1 cellular context compared by ENCODE assay signal in the genomic region with DNA sequence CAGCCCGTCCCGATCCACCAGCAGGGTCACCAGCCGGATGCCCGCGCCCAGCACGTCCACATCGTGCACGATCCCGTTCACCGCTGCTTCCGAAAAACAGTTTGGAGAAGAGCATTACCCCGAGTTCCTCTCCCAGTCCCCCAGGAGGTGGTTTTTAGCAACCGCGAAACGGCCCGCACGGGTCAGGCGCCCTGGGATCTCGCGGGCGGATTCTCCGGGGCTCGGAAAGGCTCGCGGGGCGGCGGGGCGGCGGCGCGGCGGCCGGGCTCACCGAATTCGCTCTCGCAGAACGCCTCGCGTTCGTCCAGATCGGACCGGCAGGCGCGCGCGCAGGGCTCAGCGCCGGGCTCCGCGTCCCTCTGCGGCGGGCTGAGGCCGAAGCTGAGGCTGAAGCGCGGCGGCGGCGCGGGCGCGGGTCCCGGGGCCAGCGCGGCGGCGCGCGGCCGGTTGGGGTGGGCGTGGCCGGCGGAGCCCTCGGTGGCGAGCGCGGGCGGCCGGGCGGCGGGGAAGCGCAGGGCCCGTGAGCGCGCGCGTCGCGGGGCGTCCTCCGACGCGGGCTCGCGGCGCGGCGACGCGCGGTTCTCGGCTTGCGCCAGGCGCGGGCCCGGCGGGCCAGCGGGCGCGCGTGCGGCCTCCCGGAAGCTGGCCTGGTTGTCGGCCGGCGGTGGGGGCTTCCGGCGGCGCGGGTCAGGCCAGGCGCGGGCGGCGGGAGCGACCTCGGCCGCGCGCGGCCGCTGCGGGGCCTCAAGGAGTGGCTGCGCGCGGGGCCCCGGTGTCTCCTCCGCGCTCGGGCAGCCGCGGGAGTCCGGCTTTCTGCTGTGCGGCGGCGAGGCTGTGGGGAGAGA.
TF ChIP-seq lines count a peak whose summit lies in the region.

No MANE protein-coding gene starts in this region.

TF ChIP-seq in K562, 482 proteins besides CTCF, POLR2A, EP300 and RAD21 (continued from another document and continues in another):
- peak in 1 of 2 experiments; percentile 41; a peak in 1 of 4 replicates for TF ChIP-seq MNT (conservative IDR thresholded peaks at IDR 0.05)
- TF ChIP-seq, protein P1, sequence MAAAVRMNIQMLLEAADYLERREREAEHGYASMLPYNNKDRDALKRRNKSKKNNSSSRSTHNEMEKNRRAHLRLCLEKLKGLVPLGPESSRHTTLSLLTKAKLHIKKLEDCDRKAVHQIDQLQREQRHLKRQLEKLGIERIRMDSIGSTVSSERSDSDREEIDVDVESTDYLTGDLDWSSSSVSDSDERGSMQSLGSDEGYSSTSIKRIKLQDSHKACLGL (CRISPR knock-in tag; IDR thresholded peaks at IDR 0.05; ENCODE audit: borderline replicate concordance, poor library complexity, severe bottlenecking): no peak
- no peak for TF ChIP-seq ATF1 (CRISPR knock-in tag; IDR thresholded peaks at IDR 0.05)
- TF ChIP-seq ATF1 (tag; IDR thresholded peaks at IDR 0.05): no peak
- no peak for TF ChIP-seq TCF7 (IDR thresholded peaks at IDR 0.05; ENCODE audit: borderline replicate concordance)
- no peak for TF ChIP-seq CCAR2 (IDR thresholded peaks at IDR 0.05; ENCODE audit: low read depth, low read length)
- TF ChIP-seq SIN3B (IDR thresholded peaks at IDR 0.05; ENCODE audit: low read depth): peak; percentile 35; the same call in 1 of the 2 replicates
- TF ChIP-seq, protein P2, sequence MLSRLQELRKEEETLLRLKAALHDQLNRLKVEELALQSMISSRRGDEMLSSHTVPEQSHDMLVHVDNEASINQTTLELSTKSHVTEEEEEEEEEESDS (CRISPR knock-in tag; IDR thresholded peaks at IDR 0.05): no peak
- no peak for TF ChIP-seq BRCA1 (IDR thresholded peaks at IDR 0.05)
- TF ChIP-seq BRCA1 (CRISPR knock-in tag; IDR thresholded peaks at IDR 0.05): no peak
- no peak for TF ChIP-seq DNMT1 (IDR thresholded peaks at IDR 0.05)
- no peak for TF ChIP-seq RBM17 (IDR thresholded peaks at IDR 0.05; ENCODE audit: borderline replicate concordance, low read depth, low read length)
- peak; percentile 69; the same call in 1 of the 2 replicates for TF ChIP-seq ELF1 (tag; IDR thresholded peaks at IDR 0.05)
- no peak for TF ChIP-seq HNRNPLL (IDR thresholded peaks at IDR 0.05; ENCODE audit: low read depth, low read length, poor library complexity, severe bottlenecking)
- TF ChIP-seq C11orf30 (IDR thresholded peaks at IDR 0.05; ENCODE audit: low read depth): no peak
- no peak for TF ChIP-seq SRSF7 (optimal IDR thresholded peaks at IDR 0.05; ENCODE audit: low read depth, low read length)
- no peak for TF ChIP-seq ATF3 (IDR thresholded peaks at IDR 0.05)
- no peak for TF ChIP-seq ATF3 (CRISPR knock-in tag; conservative IDR thresholded peaks at IDR 0.05)
- TF ChIP-seq, protein P3, sequence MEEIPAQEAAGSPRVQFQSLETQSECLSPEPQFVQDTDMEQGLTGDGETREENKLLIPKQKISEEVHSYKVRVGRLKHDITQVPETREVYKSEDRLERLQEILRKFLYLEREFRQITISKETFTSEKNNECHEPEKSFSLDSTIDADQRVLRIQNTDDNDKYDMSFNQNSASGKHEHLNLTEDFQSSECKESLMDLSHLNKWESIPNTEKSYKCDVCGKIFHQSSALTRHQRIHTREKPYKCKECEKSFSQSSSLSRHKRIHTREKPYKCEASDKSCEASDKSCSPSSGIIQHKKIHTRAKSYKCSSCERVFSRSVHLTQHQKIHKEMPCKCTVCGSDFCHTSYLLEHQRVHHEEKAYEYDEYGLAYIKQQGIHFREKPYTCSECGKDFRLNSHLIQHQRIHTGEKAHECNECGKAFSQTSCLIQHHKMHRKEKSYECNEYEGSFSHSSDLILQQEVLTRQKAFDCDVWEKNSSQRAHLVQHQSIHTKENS (CRISPR knock-in tag; IDR thresholded peaks at IDR 0.05): no peak
- no peak for TF ChIP-seq PHB2 (IDR thresholded peaks at IDR 0.05; ENCODE audit: low read depth)
- TF ChIP-seq CREB3L1 (IDR thresholded peaks at IDR 0.05; ENCODE audit: borderline replicate concordance, low read depth): no peak
- TF ChIP-seq ZNF239 (CRISPR knock-in tag; IDR thresholded peaks at IDR 0.05): no peak
- no peak for TF ChIP-seq GATA2 (CRISPR knock-in tag; IDR thresholded peaks at IDR 0.05)
- no peak for TF ChIP-seq ATF6 (CRISPR knock-in tag; IDR thresholded peaks at IDR 0.05)
- no peak for TF ChIP-seq CLOCK (CRISPR knock-in tag; IDR thresholded peaks at IDR 0.05; ENCODE audit: borderline replicate concordance)
- no peak for TF ChIP-seq SAP30 (IDR thresholded peaks at IDR 0.05; ENCODE audit: borderline replicate concordance, insufficient read depth, low read depth, low read length, poor library complexity, severe bottlenecking)
- TF ChIP-seq ZBTB1 (CRISPR knock-in tag; IDR thresholded peaks at IDR 0.05; ENCODE audit: borderline replicate concordance, low read depth): peak; percentile 92
- TF ChIP-seq GTF2E2 (tag; IDR thresholded peaks at IDR 0.05): no peak
- TF ChIP-seq PCBP1 (IDR thresholded peaks at IDR 0.05; ENCODE audit: low read depth, low read length, poor library complexity, severe bottlenecking): no peak
- TF ChIP-seq CBFB (CRISPR knock-in tag; IDR thresholded peaks at IDR 0.05): no peak
- TF ChIP-seq ZNF184 (CRISPR knock-in tag; IDR thresholded peaks at IDR 0.05): no peak
- TF ChIP-seq, protein P4, sequence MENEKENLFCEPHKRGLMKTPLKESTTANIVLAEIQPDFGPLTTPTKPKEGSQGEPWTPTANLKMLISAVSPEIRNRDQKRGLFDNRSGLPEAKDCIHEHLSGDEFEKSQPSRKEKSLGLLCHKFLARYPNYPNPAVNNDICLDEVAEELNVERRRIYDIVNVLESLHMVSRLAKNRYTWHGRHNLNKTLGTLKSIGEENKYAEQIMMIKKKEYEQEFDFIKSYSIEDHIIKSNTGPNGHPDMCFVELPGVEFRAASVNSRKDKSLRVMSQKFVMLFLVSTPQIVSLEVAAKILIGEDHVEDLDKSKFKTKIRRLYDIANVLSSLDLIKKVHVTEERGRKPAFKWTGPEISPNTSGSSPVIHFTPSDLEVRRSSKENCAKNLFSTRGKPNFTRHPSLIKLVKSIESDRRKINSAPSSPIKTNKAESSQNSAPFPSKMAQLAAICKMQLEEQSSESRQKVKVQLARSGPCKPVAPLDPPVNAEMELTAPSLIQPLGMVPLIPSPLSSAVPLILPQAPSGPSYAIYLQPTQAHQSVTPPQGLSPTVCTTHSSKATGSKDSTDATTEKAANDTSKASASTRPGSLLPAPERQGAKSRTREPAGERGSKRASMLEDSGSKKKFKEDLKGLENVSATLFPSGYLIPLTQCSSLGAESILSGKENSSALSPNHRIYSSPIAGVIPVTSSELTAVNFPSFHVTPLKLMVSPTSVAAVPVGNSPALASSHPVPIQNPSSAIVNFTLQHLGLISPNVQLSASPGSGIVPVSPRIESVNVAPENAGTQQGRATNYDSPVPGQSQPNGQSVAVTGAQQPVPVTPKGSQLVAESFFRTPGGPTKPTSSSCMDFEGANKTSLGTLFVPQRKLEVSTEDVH (IDR thresholded peaks at IDR 0.05; ENCODE audit: low read depth, partially characterized antibody): no peak
- TF ChIP-seq RNF2 (IDR thresholded peaks at IDR 0.05): no peak
- TF ChIP-seq RBM15 (IDR thresholded peaks at IDR 0.05; ENCODE audit: insufficient read depth, low read length): no peak
- no peak for TF ChIP-seq IFI16 (CRISPR knock-in tag; IDR thresholded peaks at IDR 0.05)
- TF ChIP-seq RBM25 (IDR thresholded peaks at IDR 0.05; ENCODE audit: low read depth, low read length, severe bottlenecking): no peak
- TF ChIP-seq, protein P5, sequence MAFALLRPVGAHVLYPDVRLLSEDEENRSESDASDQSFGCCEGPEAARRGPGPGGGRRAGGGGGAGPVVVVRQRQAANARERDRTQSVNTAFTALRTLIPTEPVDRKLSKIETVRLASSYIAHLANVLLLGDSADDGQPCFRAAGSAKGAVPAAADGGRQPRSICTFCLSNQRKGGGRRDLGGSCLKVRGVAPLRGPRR (CRISPR knock-in tag; IDR thresholded peaks at IDR 0.05): no peak
- TF ChIP-seq SREBF2 (CRISPR knock-in tag; IDR thresholded peaks at IDR 0.05): no peak
- TF ChIP-seq GABPB1 (CRISPR knock-in tag; IDR thresholded peaks at IDR 0.05): no peak; the same call in 1 of the 2 replicates
- TF ChIP-seq ZNF224 (CRISPR knock-in tag; IDR thresholded peaks at IDR 0.05): no peak
- TF ChIP-seq RBM34 (IDR thresholded peaks at IDR 0.05; ENCODE audit: borderline replicate concordance, insufficient read depth, low read length): no peak
- no peak for TF ChIP-seq ZNF444 (CRISPR knock-in tag; IDR thresholded peaks at IDR 0.05)
- no peak for TF ChIP-seq KAT2B (IDR thresholded peaks at IDR 0.05; ENCODE audit: low read depth, low read length)
- no peak for TF ChIP-seq IRF2 (CRISPR knock-in tag; IDR thresholded peaks at IDR 0.05)
- TF ChIP-seq MBD2 (IDR thresholded peaks at IDR 0.05; ENCODE audit: borderline replicate concordance, low read depth): no peak
- TF ChIP-seq ZSCAN32 (CRISPR knock-in tag; IDR thresholded peaks at IDR 0.05): no peak
- TF ChIP-seq GABPA (tag; conservative IDR thresholded peaks at IDR 0.05; ENCODE audit: low read depth): peak; percentile 96
